ENCODE assay signal across 23 cellular contexts in the genomic region with DNA sequence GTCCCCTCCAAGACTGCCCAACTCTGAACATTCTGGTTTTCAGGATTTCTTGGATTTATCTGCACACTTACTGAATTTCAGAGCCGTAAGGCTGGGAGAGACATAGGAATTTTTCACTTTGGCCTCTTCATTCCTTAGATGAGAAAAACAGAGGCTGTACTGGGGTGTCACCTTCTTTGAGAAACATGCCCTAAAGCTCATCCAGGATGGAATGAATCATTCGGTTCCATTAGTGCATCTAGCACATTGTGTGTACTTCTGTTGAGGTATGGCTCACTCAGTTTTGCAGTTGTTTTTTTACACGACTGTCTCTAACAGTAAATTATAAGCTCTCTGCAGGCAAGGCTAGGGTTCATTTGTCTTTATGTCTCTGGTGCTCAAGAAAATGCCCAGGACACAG.
DNase-seq lines count a peak whose midpoint lies in the region; ATAC-seq, FAIRE-seq and TF ChIP-seq lines count a peak whose summit lies in the region.
"Had no signal": no experiment of that assay in that cellular context is flagged by ENCODE, and none has a peak within 500 bp of the region (broad histone marks: within the 10 kb centered on the region; RNA-seq: fewer than 3 reads in every experiment).

No MANE protein-coding gene starts in this region.

- no peak overlapping the region for H2AFZ ChIP-seq in DND-41 (ENCODE audit: low read depth, low read length)
- H2AFZ ChIP-seq: GM23338 had no signal

- 86 to 95% (median 91%) methylated on average over 3 of the region's 3 CpGs for WGBS in small intestine, 3 donors

- H3K9me3 Mint-ChIP-seq in activated CD4-positive, alpha-beta memory T cell treated with anti-CD3 and anti-CD28 coated beads, Interleukin-2, amount 10 ng/mL, durations not matched to agents 7 days and 5 days, result peaks cover 6% of the 10 kb centered on the region
- peaks cover 3% of the 10 kb centered on the region for H3K9me3 Mint-ChIP-seq in activated CD4-positive, alpha-beta memory T cell treated with anti-CD3 and anti-CD28 coated beads for 36 hours
- H3K9me3 Mint-ChIP-seq in T-helper 2 cell treated with Interferon-gamma antibody and Interleukin-4, amounts not matched to agents 5 μg/mL and 100 μg/mL, for 36 hours, result no peaks in the 10 kb centered on the region
- H3K9me3 Mint-ChIP-seq: GM23338 had no signal

- no peaks in the 10 kb centered on the region for H3K27me3 ChIP-seq in DND-41 (ENCODE audit: insufficient read depth, low read length, poor library complexity)
- no peaks in the 10 kb centered on the region for H3K27me3 ChIP-seq in foreskin keratinocyte
- peaks cover 21% of the 10 kb centered on the region for H3K27me3 ChIP-seq in left ventricle myocardium inferior (ENCODE audit: low read depth)
- H3K27me3 ChIP-seq in small intestine (ENCODE audit: control insufficient read depth in 2 of 2, insufficient read depth in 2 of 2, low read length in 2 of 2), result no peaks in the 10 kb centered on the region

- CTCF ChIA-PET in activated CD4-positive, alpha-beta memory T cell treated with anti-CD3 and anti-CD28 coated beads, Interleukin-2, amount 10 ng/mL, durations not matched to agents 7 days and 5 days (lab: Charles Lee), result interaction anchor here (0.6 to 1.6 kb wide), 2 partner anchors 25 to 34 kb away, joined by 3 to 6 read pairs; no protein-coding TSS in a partner anchor
- CTCF ChIA-PET in activated CD4-positive, alpha-beta memory T cell treated with anti-CD3 and anti-CD28 coated beads for 36 hours (lab: Charles Lee), result no interaction called here

- POLR2A ChIA-PET in activated CD4-positive, alpha-beta memory T cell treated with anti-CD3 and anti-CD28 coated beads, Interleukin-2, amount 10 ng/mL, durations not matched to agents 7 days and 5 days (lab: Charles Lee), result interaction anchor here (0.9 to 1.5 kb wide), 4 partner anchors 35 to 378 kb away, joined by 3 to 11 read pairs (median 6); no protein-coding TSS in a partner anchor
- POLR2A ChIA-PET in activated CD4-positive, alpha-beta memory T cell treated with anti-CD3 and anti-CD28 coated beads for 36 hours (lab: Charles Lee), result no interaction called here

- peak overlapping the region; percentile 16 for H3K27ac Mint-ChIP-seq in activated CD4-positive, alpha-beta memory T cell treated with anti-CD3 and anti-CD28 coated beads, Interleukin-2, amount 10 ng/mL, durations not matched to agents 7 days and 5 days
- no peak overlapping the region for H3K27ac Mint-ChIP-seq in activated CD4-positive, alpha-beta memory T cell treated with anti-CD3 and anti-CD28 coated beads for 36 hours
- H3K27ac Mint-ChIP-seq in T-helper 2 cell treated with Interferon-gamma antibody and Interleukin-4, amounts not matched to agents 5 μg/mL and 100 μg/mL, for 36 hours, result peak overlapping the region; percentile 62
- H3K27ac Mint-ChIP-seq: GM23338 had no signal

- no peak for FAIRE-seq in small intestine (lab: Jason Lieb, UNC)
- FAIRE-seq: GM19239 had no signal

- peaks cover 36% of the 10 kb centered on the region for H3K4me1 Mint-ChIP-seq in activated CD4-positive, alpha-beta memory T cell treated with anti-CD3 and anti-CD28 coated beads, Interleukin-2, amount 10 ng/mL, durations not matched to agents 7 days and 5 days
- peaks cover 31% of the 10 kb centered on the region for H3K4me1 Mint-ChIP-seq in activated CD4-positive, alpha-beta memory T cell treated with anti-CD3 and anti-CD28 coated beads for 36 hours (ENCODE audit: low read depth)
- H3K4me1 Mint-ChIP-seq in T-helper 2 cell treated with Interferon-gamma antibody and Interleukin-4, amounts not matched to agents 5 μg/mL and 100 μg/mL, for 36 hours (ENCODE audit: low read depth), result peaks cover 49% of the 10 kb centered on the region
- H3K4me1 Mint-ChIP-seq: GM23338 had no signal

- ATAC-seq in DND-41 (ENCODE audit: insufficient read depth, low read depth) (no peak), foreskin keratinocyte (peak; percentile 47)
- ATAC-seq: GM23338 had no signal

- H3K36me3 ChIP-seq in DND-41 (ENCODE audit: insufficient read depth, low read length), result no peaks in the 10 kb centered on the region
- no peaks in the 10 kb centered on the region for H3K36me3 ChIP-seq in left ventricle myocardium inferior
- H3K36me3 ChIP-seq in small intestine (ENCODE audit: control insufficient read depth in 2 of 2, insufficient read depth in 2 of 2, low read length in 2 of 2), result no peaks in the 10 kb centered on the region

- peaks cover 23% of the 10 kb centered on the region for H3K4me1 ChIP-seq in DND-41 (ENCODE audit: insufficient read depth, low read length)
- peaks cover 11% of the 10 kb centered on the region for H3K4me1 ChIP-seq in foreskin keratinocyte
- no peaks in the 10 kb centered on the region for H3K4me1 ChIP-seq in left ventricle myocardium inferior
- no peaks in the 10 kb centered on the region for H3K4me1 ChIP-seq in small intestine (ENCODE audit: control insufficient read depth in 2 of 2, insufficient read depth in 1 of 2, low read depth in 1 of 2, low read length in 1 of 2)

- TF ChIP-seq CTCF in DND-41 (IDR thresholded peaks at IDR 0.05; ENCODE audit: borderline replicate concordance, extremely low read depth, low read length, poor library complexity, severe bottlenecking) (no peak), foreskin keratinocyte (conservative IDR thresholded peaks at IDR 0.05) (no peak), left ventricle myocardium inferior (IDR thresholded peaks at IDR 0.05; ENCODE audit: borderline replicate concordance) (no peak)

- no peak for DNase-seq in activated CD4-positive, alpha-beta memory T cell treated with anti-CD3 and anti-CD28 coated beads, Interleukin-2, amount 10 ng/mL, durations not matched to agents 7 days and 5 days
- DNase-seq in activated CD4-positive, alpha-beta memory T cell treated with anti-CD3 and anti-CD28 coated beads for 36 hours, result no peak
- DNase-seq in DND-41 (no peak), foreskin keratinocyte (peak in 1 of 2 donors; percentile 75), germinal center (ENCODE audit: low spot score) (no peak), left ventricle myocardium inferior (no peak), small intestine (no peak)
- no peak for DNase-seq in T-helper 2 cell treated with Interferon-gamma antibody and Interleukin-4, amounts not matched to agents 5 μg/mL and 100 μg/mL, for 36 hours (ENCODE audit: low spot score)
- DNase-seq: AML-193, Caco-2, GF-D8, HCEC 1CT, MV-4-11, NCI-H1694 treated with DMSO at 0.1 percent for 48 hours, NCI-H2227 treated with DMSO at 0.1 percent for 48 hours, NCI-H510A treated with DMSO at 0.1 percent for 48 hours, NCI-H774, OCI-M1, SHP77 had no signal

- intact Hi-C loops in activated CD4-positive, alpha-beta memory T cell treated with anti-CD3 and anti-CD28 coated beads for 36 hours (cut with micrococcal nuclease), result no loop called here
- intact Hi-C loops in left ventricle myocardium inferior (cut with micrococcal nuclease), result no loop called here

- no peak overlapping the region for H3K4me3 Mint-ChIP-seq in activated CD4-positive, alpha-beta memory T cell treated with anti-CD3 and anti-CD28 coated beads, Interleukin-2, amount 10 ng/mL, durations not matched to agents 7 days and 5 days
- H3K4me3 Mint-ChIP-seq in activated CD4-positive, alpha-beta memory T cell treated with anti-CD3 and anti-CD28 coated beads for 36 hours, result no peak overlapping the region
- peak overlapping the region; percentile 59 for H3K4me3 Mint-ChIP-seq in T-helper 2 cell treated with Interferon-gamma antibody and Interleukin-4, amounts not matched to agents 5 μg/mL and 100 μg/mL, for 36 hours
- H3K4me3 Mint-ChIP-seq: GM23338 had no signal

- no peak overlapping the region for H3K9ac ChIP-seq in DND-41 (ENCODE audit: low read depth, low read length)

- H3K27ac ChIP-seq in DND-41 (ENCODE audit: low read length) (peak overlapping the region; percentile 54), foreskin keratinocyte (no peak overlapping the region), left ventricle myocardium inferior (replicated peaks) (no peak overlapping the region), small intestine (ENCODE audit: low read depth in 1 of 2, low read length in 1 of 2) (no peak overlapping the region)
- H3K27ac ChIP-seq: 22Rv1, C4-2B had no signal

- H3K4me3 ChIP-seq in DND-41 (ENCODE audit: low read depth in 1 of 2, low read length in 2 of 2), result no peak overlapping the region
- H3K4me3 ChIP-seq in left ventricle myocardium inferior, result no peak overlapping the region
- no peak overlapping the region for H3K4me3 ChIP-seq in small intestine (ENCODE audit: low read depth in 1 of 2, low read length in 2 of 2)
- H3K4me3 ChIP-seq: GM23338 had no signal

- H3K27me3 Mint-ChIP-seq in activated CD4-positive, alpha-beta memory T cell treated with anti-CD3 and anti-CD28 coated beads, Interleukin-2, amount 10 ng/mL, durations not matched to agents 7 days and 5 days, result peaks cover 6% of the 10 kb centered on the region
- H3K27me3 Mint-ChIP-seq in activated CD4-positive, alpha-beta memory T cell treated with anti-CD3 and anti-CD28 coated beads for 36 hours, result no peaks in the 10 kb centered on the region
- no peaks in the 10 kb centered on the region for H3K27me3 Mint-ChIP-seq in T-helper 2 cell treated with Interferon-gamma antibody and Interleukin-4, amounts not matched to agents 5 μg/mL and 100 μg/mL, for 36 hours (ENCODE audit: low read depth)

- H3K36me3 Mint-ChIP-seq in activated CD4-positive, alpha-beta memory T cell treated with anti-CD3 and anti-CD28 coated beads, Interleukin-2, amount 10 ng/mL, durations not matched to agents 7 days and 5 days (ENCODE audit: low read depth), result peaks cover 8% of the 10 kb centered on the region
- no peaks in the 10 kb centered on the region for H3K36me3 Mint-ChIP-seq in activated CD4-positive, alpha-beta memory T cell treated with anti-CD3 and anti-CD28 coated beads for 36 hours
- H3K36me3 Mint-ChIP-seq in T-helper 2 cell treated with Interferon-gamma antibody and Interleukin-4, amounts not matched to agents 5 μg/mL and 100 μg/mL, for 36 hours (ENCODE audit: low read depth), result peaks cover 9% of the 10 kb centered on the region

- no peaks in the 10 kb centered on the region for H3K9me3 ChIP-seq in DND-41 (ENCODE audit: insufficient read depth, low read length, severe bottlenecking)
- H3K9me3 ChIP-seq in left ventricle myocardium inferior (replicated peaks), result no peaks in the 10 kb centered on the region
- no peaks in the 10 kb centered on the region for H3K9me3 ChIP-seq in small intestine (ENCODE audit: control insufficient read depth, low read depth)
- H3K9me3 ChIP-seq: Caco-2 had no signal

- H4K20me1 ChIP-seq in DND-41 (ENCODE audit: insufficient read depth, low read length), result no peaks in the 10 kb centered on the region

- H3K4me2 ChIP-seq in DND-41 (ENCODE audit: insufficient read depth, low read length), result no peak overlapping the region
- H3K4me2 ChIP-seq: GM23338 had no signal

- H3K79me2 ChIP-seq in DND-41 (ENCODE audit: insufficient read depth, low read length), result no peaks in the 10 kb centered on the region
